8 cellular contexts compared by ENCODE assay signal in genomic region chr22:43142881-43143562, GRCh38. TPM values are rescaled to one million over a fixed set of nuclear protein-coding genes. Genes with fewer than 3 reads are reported as not detected.
DNase-seq lines count a peak whose midpoint lies in the region; ATAC-seq and TF ChIP-seq lines count a peak whose summit lies in the region.

TSS of gene MCAT (minus strand) at chr22:43143398. CDS start at chr22:43143348, 50 bp downstream.

- 0% methylated on average over 65 of the region's 83 CpGs; no CpG with 5 or more reads in 1 of the 2 donors for WGBS in body of pancreas, 2 donors

- H3K27me3 ChIP-seq in body of pancreas (no peaks in the 10 kb centered on the region), gastrocnemius medialis (no peaks in the 10 kb centered on the region)

- TF ChIP-seq POLR2A in body of pancreas (IDR thresholded peaks at IDR 0.05) = peak; percentile 28 to 69 (median 58)
- peak; percentile 49 to 56 for TF ChIP-seq POLR2A in gastrocnemius medialis (IDR thresholded peaks at IDR 0.05)

- TF ChIP-seq CTCF in body of pancreas (IDR thresholded peaks at IDR 0.05) (no peak), gastrocnemius medialis (IDR thresholded peaks at IDR 0.05 in 4 of 5, conservative IDR thresholded peaks at IDR 0.05 in 1 of 5) (no peak)

- H3K36me3 ChIP-seq in body of pancreas (replicated peaks in 1 of 2; ENCODE audit: insufficient read depth in 1 of 2, low read depth in 2 of 2) (no peaks in the 10 kb centered on the region), gastrocnemius medialis (peaks cover 0 to 30% of the 10 kb centered on the region in 2 donors)

- peak within 1 kb of the TSS; percentile 18 to 77 (median 74) for H3K27ac ChIP-seq in body of pancreas
- H3K27ac ChIP-seq in gastrocnemius medialis = peak within 1 kb of the TSS; percentile 72 to 84 (median 72)

- in situ Hi-C loops in gastrocnemius medialis (cut with MboI; ENCODE audit: low sequenced_read_pairs in 4 of 4) = no loop called here

- ATAC-seq in GM18498 (IDR thresholded peaks at IDR 0.05; ENCODE audit: unreplicated experiment) = peak; percentile 86
- ATAC-seq in HG02840 (IDR thresholded peaks at IDR 0.05; ENCODE audit: low FRiP score, unreplicated experiment) = peak; percentile 69
- peak; percentile 96 for ATAC-seq in body of pancreas
- peak; percentile 95 to 97 for ATAC-seq in gastrocnemius medialis
- ATAC-seq in GM18858 (IDR thresholded peaks at IDR 0.05; ENCODE audit: unreplicated experiment) = no peak

- H3K9me3 ChIP-seq in body of pancreas (no peaks in the 10 kb centered on the region), gastrocnemius medialis (no peaks in the 10 kb centered on the region)

- H3K4me3 ChIP-seq in body of pancreas = peak within 1 kb of the TSS; percentile 62 to 94
- peak within 1 kb of the TSS; percentile 82 for H3K4me3 ChIP-seq in iPS-11a (ENCODE audit: low read depth, low read length)
- H3K4me3 ChIP-seq in gastrocnemius medialis = peak within 1 kb of the TSS; percentile 78 to 99 (median 90)

- H3K4me1 ChIP-seq in body of pancreas (peaks cover 15% of the 10 kb centered on the region), gastrocnemius medialis (peaks cover 9 to 17% of the 10 kb centered on the region in 2 donors)

- intact Hi-C loops in body of pancreas (cut with DNase I) (no loop called here), gastrocnemius medialis (cut with DNase I; ENCODE audit: low total_unique reads) (loop anchor here (1.0 to 10.0 kb wide), 3 partner anchors 8 to 672 kb away; partner anchors contain the start of genes EFCAB6, TSPO and TTLL12)

- peak; percentile 17 for DNase-seq in NCI-H2107 treated with DMSO at 0.1 percent for 48 hours (lab: John Stamatoyannopoulos, UW; ENCODE audit: unreplicated experiment)
- peak; percentile 85 for DNase-seq in UCSD-AML1 (lab: John Stamatoyannopoulos, UW; ENCODE audit: unreplicated experiment)
- DNase-seq in body of pancreas = peak; percentile 85 to 90 (median 86)
- peak; percentile 72 to 75 for DNase-seq in gastrocnemius medialis

RNA-seq across cellular contexts. Expression of gene MCAT, which starts in this region (rescaled TPM):
- total RNA-seq in body of pancreas (10 to 100 TPM; 28.8 to 50.8 TPM), gastrocnemius medialis (10 to 100 TPM; 18.2 to 33.7 (median 31.1) TPM)

Comparison
In these comparisons a context has a peak if more than half of its experiments do, and no peak if none do; other contexts are left out.
1. DNase-seq: peak in every context shown above with its lines; median percentile 86 in body of pancreas; 85 in UCSD-AML1; 74 in gastrocnemius medialis; 17 in NCI-H2107 treated with DMSO at 0.1 percent for 48 hours.